Comparison of ENCODE assay signal across 18 cellular contexts in the genomic region with DNA sequence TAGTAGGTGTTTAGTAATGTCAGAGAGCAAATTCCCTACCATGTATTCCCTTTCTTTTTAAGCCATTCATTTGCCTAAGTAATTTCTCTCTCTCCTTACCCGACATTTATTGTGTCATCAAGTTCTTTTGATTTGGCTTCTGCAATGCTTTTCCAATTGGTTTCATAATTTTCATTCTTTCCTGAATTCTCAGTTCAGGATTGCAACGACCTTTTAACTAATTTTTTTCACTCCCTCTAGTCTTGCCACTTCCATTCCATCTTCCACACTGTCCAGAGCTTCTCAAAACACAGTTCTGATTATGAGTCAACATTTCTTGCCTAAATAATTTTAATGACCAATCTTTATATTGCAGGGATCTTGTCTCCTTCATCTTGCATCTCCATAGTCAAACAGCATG. TPM values are rescaled to one million over a fixed set of nuclear protein-coding genes. Genes with fewer than 3 reads are reported as not detected.
DNase-seq lines count a peak whose midpoint lies in the region; ATAC-seq, FAIRE-seq and TF ChIP-seq lines count a peak whose summit lies in the region.
"Had no signal": no experiment of that assay in that cellular context is flagged by ENCODE, and none has a peak within 500 bp of the region (broad histone marks: within the 10 kb centered on the region; RNA-seq: fewer than 3 reads in every experiment).

No MANE protein-coding gene starts in this region.

- H2AFZ ChIP-seq in GM23248 (0 out of 2 replicates have a peak overlapping the region, but pooled peaks have one; percentile 3), astrocyte (ENCODE audit: low read depth, low read length) (no peak overlapping the region)

- no peaks in the 10 kb centered on the region for H3K9me2 ChIP-seq in GM23248 (ENCODE audit: insufficient read depth)

- H3K9ac ChIP-seq in GM23248 (no peak overlapping the region), astrocyte (ENCODE audit: low read length) (no peak overlapping the region), subcutaneous abdominal adipose tissue (ENCODE audit: low read length in 5 of 5) (no peak overlapping the region)
- H3K9ac ChIP-seq: BLaER1 treated with 17β-estradiol and CSF1 and Interleukin-3, amounts not matched to agents 10 nM and 100 nM had no signal

- TF ChIP-seq CTCF in astrocyte (IDR thresholded peaks at IDR 0.05; ENCODE audit: insufficient read depth, low read depth, low read length) (no peak), dorsolateral prefrontal cortex (IDR thresholded peaks at IDR 0.05 in 54 of 56, conservative IDR thresholded peaks at IDR 0.05 in 2 of 56; ENCODE audit: low read depth in 1 of 56, partially characterized antibody in 56 of 56) (no peak)

- H3K27ac ChIP-seq in GM23248, result no peak overlapping the region
- no peak overlapping the region for H3K27ac ChIP-seq in astrocyte (ENCODE audit: low read depth, low read length)
- H3K27ac ChIP-seq in subcutaneous abdominal adipose tissue (ENCODE audit: low read depth, low read length), result peak overlapping the region; percentile 64
- no peak overlapping the region for H3K27ac ChIP-seq in dorsolateral prefrontal cortex
- H3K27ac ChIP-seq: BLaER1 treated with 17β-estradiol and CSF1 and Interleukin-3, amounts not matched to agents 10 nM and 100 nM had no signal

- H3K4me2 ChIP-seq in GM23248 (ENCODE audit: unreplicated experiment) (no peak overlapping the region), astrocyte (ENCODE audit: low read length) (no peak overlapping the region)
- H3K4me2 ChIP-seq: BLaER1 treated with 17β-estradiol and CSF1 and Interleukin-3, amounts not matched to agents 10 nM and 100 nM had no signal

- H3K4me1 ChIP-seq in GM23248 (ENCODE audit: insufficient read depth) (no peaks in the 10 kb centered on the region), astrocyte (ENCODE audit: insufficient read depth, low read length) (no peaks in the 10 kb centered on the region), subcutaneous abdominal adipose tissue (ENCODE audit: control insufficient read depth in 5 of 5, insufficient read depth in 5 of 5, low read length in 5 of 5) (peaks cover 0 to 56% (median 23%) of the 10 kb centered on the region in 5 donors)

- H3K9me3 ChIP-seq in GM23248 (ENCODE audit: low read depth) (no peaks in the 10 kb centered on the region), astrocyte (ENCODE audit: insufficient read depth, low read depth, low read length) (no peaks in the 10 kb centered on the region), subcutaneous abdominal adipose tissue (ENCODE audit: control insufficient read depth in 5 of 5, low read length in 5 of 5) (no peaks in the 10 kb centered on the region)
- H3K9me3 ChIP-seq: BLaER1 treated with 17β-estradiol and CSF1 and Interleukin-3, amounts not matched to agents 10 nM and 100 nM had no signal

- no peaks in the 10 kb centered on the region for H4K20me1 ChIP-seq in GM23248 (ENCODE audit: insufficient read depth)
- no peaks in the 10 kb centered on the region for H4K20me1 ChIP-seq in astrocyte (ENCODE audit: insufficient read depth, low read length)
- H4K20me1 ChIP-seq: BLaER1 treated with 17β-estradiol and CSF1 and Interleukin-3, amounts not matched to agents 10 nM and 100 nM had no signal

- intact Hi-C loops in dorsolateral prefrontal cortex (cut with DNase I), result no loop called here

- no peaks in the 10 kb centered on the region for H3K79me2 ChIP-seq in GM23248 (ENCODE audit: insufficient read depth)
- H3K79me2 ChIP-seq in astrocyte (ENCODE audit: insufficient read depth, low read length), result no peaks in the 10 kb centered on the region

- no peaks in the 10 kb centered on the region for H3K27me3 ChIP-seq in GM23248 (replicated peaks; ENCODE audit: insufficient read depth)
- no peaks in the 10 kb centered on the region for H3K27me3 ChIP-seq in astrocyte (ENCODE audit: insufficient read depth, low read length)
- H3K27me3 ChIP-seq in subcutaneous abdominal adipose tissue (ENCODE audit: control insufficient read depth in 5 of 5, insufficient read depth in 4 of 5, low read length in 5 of 5), result no peaks in the 10 kb centered on the region
- H3K27me3 ChIP-seq in dorsolateral prefrontal cortex, result no peaks in the 10 kb centered on the region
- H3K27me3 ChIP-seq: BLaER1 treated with 17β-estradiol and CSF1 and Interleukin-3, amounts not matched to agents 10 nM and 100 nM had no signal

- no peaks in the 10 kb centered on the region for H3K9me3 Mint-ChIP-seq in astrocyte (ENCODE audit: unreplicated experiment)
- no peaks in the 10 kb centered on the region for H3K9me3 Mint-ChIP-seq in stimulated activated memory B cell treated with anti-CD40 and anti-IgM and Interleukin-4, amounts not matched to agents 10 μg/mL and 1 μg/mL and 100 μg/mL, for 72 hours
- H3K9me3 Mint-ChIP-seq: CD8-positive, alpha-beta T cell; H9; IgD-negative memory B cell had no signal

- ATAC-seq in stimulated activated memory B cell treated with anti-CD40 and anti-IgM and Interleukin-4, amounts not matched to agents 10 μg/mL and 1 μg/mL and 100 μg/mL, for 72 hours, result no peak
- ATAC-seq: CD8-positive, alpha-beta T cell; HepG2 had no signal

- no peaks in the 10 kb centered on the region for H3K36me3 ChIP-seq in GM23248 (ENCODE audit: low read depth)
- no peaks in the 10 kb centered on the region for H3K36me3 ChIP-seq in astrocyte (ENCODE audit: insufficient read depth, low read length)
- H3K36me3 ChIP-seq in subcutaneous abdominal adipose tissue (ENCODE audit: control insufficient read depth in 5 of 5, insufficient read depth in 5 of 5, low read length in 5 of 5), result no peaks in the 10 kb centered on the region
- H3K36me3 ChIP-seq: BLaER1 treated with 17β-estradiol and CSF1 and Interleukin-3, amounts not matched to agents 10 nM and 100 nM had no signal

- H3K4me3 ChIP-seq in GM23248 (no peak overlapping the region), astrocyte (ENCODE audit: insufficient read depth, low read depth, low read length) (no peak overlapping the region), subcutaneous abdominal adipose tissue (ENCODE audit: low read depth in 1 of 5, low read length in 5 of 5) (no peak overlapping the region), dorsolateral prefrontal cortex (no peak overlapping the region)
- H3K4me3 ChIP-seq: BLaER1 treated with 17β-estradiol and CSF1 and Interleukin-3, amounts not matched to agents 10 nM and 100 nM had no signal

- H3K27me3 Mint-ChIP-seq in astrocyte (ENCODE audit: low read depth, unreplicated experiment), result peaks cover 2% of the 10 kb centered on the region
- H3K27me3 Mint-ChIP-seq in stimulated activated memory B cell treated with anti-CD40 and anti-IgM and Interleukin-4, amounts not matched to agents 10 μg/mL and 1 μg/mL and 100 μg/mL, for 72 hours, result no peaks in the 10 kb centered on the region
- H3K27me3 Mint-ChIP-seq: B cell, IgD-negative memory B cell had no signal

- H3K4me3 Mint-ChIP-seq in astrocyte (ENCODE audit: unreplicated experiment), result no peak overlapping the region
- no peak overlapping the region for H3K4me3 Mint-ChIP-seq in stimulated activated memory B cell treated with anti-CD40 and anti-IgM and Interleukin-4, amounts not matched to agents 10 μg/mL and 1 μg/mL and 100 μg/mL, for 72 hours
- H3K4me3 Mint-ChIP-seq: B cell; CD8-positive, alpha-beta T cell; H9; IgD-negative memory B cell had no signal

- in situ Hi-C loops in GM23248 (cut with MboI), result no loop called here

- H3K4me1 Mint-ChIP-seq in astrocyte (ENCODE audit: low read depth, unreplicated experiment), result no peaks in the 10 kb centered on the region
- H3K4me1 Mint-ChIP-seq in stimulated activated memory B cell treated with anti-CD40 and anti-IgM and Interleukin-4, amounts not matched to agents 10 μg/mL and 1 μg/mL and 100 μg/mL, for 72 hours, result peaks cover 27% of the 10 kb centered on the region

- H3K36me3 Mint-ChIP-seq in astrocyte (ENCODE audit: low read depth, unreplicated experiment), result no peaks in the 10 kb centered on the region
- H3K36me3 Mint-ChIP-seq in stimulated activated memory B cell treated with anti-CD40 and anti-IgM and Interleukin-4, amounts not matched to agents 10 μg/mL and 1 μg/mL and 100 μg/mL, for 72 hours, result peaks cover 11% of the 10 kb centered on the region

- no peaks in the 10 kb centered on the region for H3F3A ChIP-seq in GM23248 (ENCODE audit: insufficient read depth)

- DNase-seq in GM23248 (no peak), astrocyte (ENCODE audit: low read depth) (no peak), fibroblast of peridontal ligament (ENCODE audit: extremely low read depth) (peak; percentile 19), AG08396 (ENCODE audit: low spot score) (no peak), dorsolateral prefrontal cortex (no peak)
- DNase-seq: Calu3; CD8-positive, alpha-beta T cell; DMS79 treated with DMSO at 0.1 percent for 48 hours; GF-D8; H9 had no signal

- FAIRE-seq in astrocyte (lab: Jason Lieb, UNC), result peak; percentile 13
- FAIRE-seq: A204.1, H1, HepG2 had no signal

- 1 to 3% methylated on average over 2 of the region's 2 CpGs for WGBS in GM23248 (ENCODE audit: low coverage in 1 of 2, low lambda C conversion rate in 2 of 2, missing lambda C conversion rate in 2 of 2), 2 experiments

- peak overlapping the region; percentile 2 for H3K27ac Mint-ChIP-seq in astrocyte (ENCODE audit: unreplicated experiment)
- H3K27ac Mint-ChIP-seq in stimulated activated memory B cell treated with anti-CD40 and anti-IgM and Interleukin-4, amounts not matched to agents 10 μg/mL and 1 μg/mL and 100 μg/mL, for 72 hours, result no peak overlapping the region
- H3K27ac Mint-ChIP-seq: B cell; CD8-positive, alpha-beta T cell; H9 had no signal

RNA-seq across cellular contexts. Expression of a gene that starts 41.2 kb away (rescaled TPM):
- total RNA-seq in GM23248 (2014; rRNA removed; shearing (Covaris generic)), result 9.7 and 10.6 TPM in 2 replicates
- polyA plus RNA-seq in GM23248 (2016; fragmentation: Nextera tagmentation; extraction: Ambion mirVana), result 12.1 and 14.0 TPM in 2 replicates
- total RNA-seq in astrocyte (35.5 and 40.0 TPM in 2 replicates), dorsolateral prefrontal cortex (100 to 1,000 TPM in 7 of 120 experiments, 10 to 100 TPM in 113; 47.5 to 117 (median 77.0) TPM)

RNA-seq across cellular contexts. Expression of a gene that starts 44.0 kb away (rescaled TPM):
- 19.7 and 38.2 TPM in 2 replicates for total RNA-seq in GM23248 (2014; rRNA removed; shearing (Covaris generic))
- polyA plus RNA-seq in GM23248 (2016; fragmentation: Nextera tagmentation; extraction: Ambion mirVana), result 7.4 and 9.1 TPM in 2 replicates
- total RNA-seq in astrocyte (35.9 and 40.7 TPM in 2 replicates), dorsolateral prefrontal cortex (10 to 100 TPM; 43.4 to 84.8 (median 60.0) TPM)
